Comparison of ENCODE assay signal across 14 cellular contexts in genomic region chr12:58302487-58303011, GRCh38.
DNase-seq lines count a peak whose midpoint lies in the region; ATAC-seq and TF ChIP-seq lines count a peak whose summit lies in the region.
"Had no signal": no experiment of that assay in that cellular context is flagged by ENCODE, and none has a peak within 500 bp of the region (broad histone marks: within the 10 kb centered on the region; RNA-seq: fewer than 3 reads in every experiment).

No MANE protein-coding gene starts in this region.

- DNase-seq in DMS 273 (lab: John Stamatoyannopoulos, UW; ENCODE audit: unreplicated experiment) (peak; percentile 43), DMS 273 treated with DMSO at 0.1 percent for 48 hours (lab: John Stamatoyannopoulos, UW) (no peak), NCI-H345 treated with DMSO at 0.1 percent for 48 hours (lab: John Stamatoyannopoulos, UW; ENCODE audit: unreplicated experiment) (peak; percentile 20), chondrocyte (ENCODE audit: low spot score) (no peak), retina (peak; percentile 42)
- no peak for DNase-seq in stimulated activated CD4-positive, alpha-beta T cell treated with anti-CD3 and anti-CD28 coated beads, Interleukin-2, amount 100 ng/mL, for 24 hours
- DNase-seq: activated B cell treated with CpG ODN at 0.5 μM for 24 hours; hippocampal formation; midbrain; NCI-H187 treated with DMSO at 0.1 percent for 48 hours; stimulated activated CD4-positive, alpha-beta T cell treated with anti-CD3 and anti-CD28 coated beads, Interleukin-4, amount 100 ng/mL, for 1 hour had no signal

- ATAC-seq in GM18873 (IDR thresholded peaks at IDR 0.05; ENCODE audit: low FRiP score, unreplicated experiment) (no peak), HG03521 (IDR thresholded peaks at IDR 0.05; ENCODE audit: unreplicated experiment) (no peak)

- no peaks in the 10 kb centered on the region for H3K27me3 Mint-ChIP-seq in chondrocyte (ENCODE audit: low read depth)
- H3K27me3 Mint-ChIP-seq: activated B cell treated with CpG ODN at 0.5 μM for 24 hours, progenitor cell of endocrine pancreas had no signal

- H3K36me3 Mint-ChIP-seq in chondrocyte (ENCODE audit: low read depth) = peaks cover 2% of the 10 kb centered on the region

- H3K4me1 Mint-ChIP-seq in chondrocyte (ENCODE audit: low read depth) = peaks cover 30% of the 10 kb centered on the region
- H3K4me1 Mint-ChIP-seq: activated B cell treated with CpG ODN at 0.5 μM for 24 hours had no signal

- peaks cover 10% of the 10 kb centered on the region for H3K9me3 Mint-ChIP-seq in chondrocyte (ENCODE audit: low read depth)

- no peak overlapping the region for H3K27ac Mint-ChIP-seq in chondrocyte (ENCODE audit: unreplicated experiment)
- H3K27ac Mint-ChIP-seq: activated B cell treated with CpG ODN at 0.5 μM for 24 hours, progenitor cell of endocrine pancreas had no signal

- H3K4me3 Mint-ChIP-seq in chondrocyte (ENCODE audit: unreplicated experiment) = no peak overlapping the region
- H3K4me3 Mint-ChIP-seq: activated B cell treated with CpG ODN at 0.5 μM for 24 hours had no signal

- TF ChIP-seq CTCF in chondrocyte (IDR thresholded peaks at IDR 0.05) = peak; percentile 45

Comparison
In these comparisons a context has a peak if more than half of its experiments do, and no peak if none do; other contexts are left out.
1. DNase-seq: peak in DMS 273 (single experiment), NCI-H345 treated with DMSO at 0.1 percent for 48 hours (single experiment) and retina (single experiment); none in DMS 273 treated with DMSO at 0.1 percent for 48 hours (single experiment), chondrocyte (single experiment) and stimulated activated CD4-positive, alpha-beta T cell treated with anti-CD3 and anti-CD28 coated beads, Interleukin-2, amount 100 ng/mL, for 24 hours (0 of 2).